1 cellular context compared by ENCODE assay signal in the genomic region with DNA sequence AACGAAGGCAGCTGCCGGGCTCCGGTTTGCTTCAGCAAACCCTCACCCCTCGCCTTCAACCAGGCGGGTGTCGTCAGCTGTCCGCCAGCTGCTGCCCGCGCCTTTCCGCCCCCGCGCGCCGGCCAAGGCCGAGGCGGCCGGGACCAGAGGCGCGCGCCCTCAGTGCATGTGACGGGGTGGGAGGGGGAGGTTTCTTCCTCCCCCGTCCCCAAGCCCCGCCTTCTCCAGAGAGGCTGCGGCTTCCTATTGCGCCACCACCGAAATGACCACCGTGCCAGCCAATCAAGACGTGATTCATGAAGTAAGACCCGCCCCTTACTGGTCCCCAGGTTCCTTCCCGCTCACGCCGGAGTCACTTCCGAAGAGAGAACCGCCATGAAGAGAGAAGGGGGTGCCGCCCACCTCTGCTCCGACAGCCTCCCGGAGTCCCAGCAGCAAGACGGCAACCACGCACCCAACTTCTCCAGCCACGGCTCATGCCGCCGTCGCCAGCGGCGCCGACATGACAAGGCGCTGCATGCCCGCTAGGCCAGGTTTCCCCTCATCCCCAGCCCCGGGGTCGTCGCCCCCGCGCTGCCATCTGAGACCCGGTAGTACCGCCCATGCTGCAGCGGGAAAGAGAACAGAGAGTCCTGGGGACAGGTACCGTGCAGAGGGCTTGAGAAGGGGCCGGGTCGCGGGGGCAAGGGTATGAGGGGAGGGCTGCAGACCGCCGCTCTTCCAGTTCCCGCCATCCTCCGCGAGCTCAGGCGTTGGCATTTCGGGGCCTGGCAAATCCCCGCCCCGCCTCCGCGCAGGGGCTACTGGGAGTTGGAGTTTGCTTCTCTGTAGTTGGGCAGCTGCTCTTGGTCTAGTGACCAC.
A peak's percentile ranks its signal among the peaks of the same experiment; 100 is the strongest.
TF ChIP-seq lines count a peak whose summit lies in the region.

A gene with protein sequence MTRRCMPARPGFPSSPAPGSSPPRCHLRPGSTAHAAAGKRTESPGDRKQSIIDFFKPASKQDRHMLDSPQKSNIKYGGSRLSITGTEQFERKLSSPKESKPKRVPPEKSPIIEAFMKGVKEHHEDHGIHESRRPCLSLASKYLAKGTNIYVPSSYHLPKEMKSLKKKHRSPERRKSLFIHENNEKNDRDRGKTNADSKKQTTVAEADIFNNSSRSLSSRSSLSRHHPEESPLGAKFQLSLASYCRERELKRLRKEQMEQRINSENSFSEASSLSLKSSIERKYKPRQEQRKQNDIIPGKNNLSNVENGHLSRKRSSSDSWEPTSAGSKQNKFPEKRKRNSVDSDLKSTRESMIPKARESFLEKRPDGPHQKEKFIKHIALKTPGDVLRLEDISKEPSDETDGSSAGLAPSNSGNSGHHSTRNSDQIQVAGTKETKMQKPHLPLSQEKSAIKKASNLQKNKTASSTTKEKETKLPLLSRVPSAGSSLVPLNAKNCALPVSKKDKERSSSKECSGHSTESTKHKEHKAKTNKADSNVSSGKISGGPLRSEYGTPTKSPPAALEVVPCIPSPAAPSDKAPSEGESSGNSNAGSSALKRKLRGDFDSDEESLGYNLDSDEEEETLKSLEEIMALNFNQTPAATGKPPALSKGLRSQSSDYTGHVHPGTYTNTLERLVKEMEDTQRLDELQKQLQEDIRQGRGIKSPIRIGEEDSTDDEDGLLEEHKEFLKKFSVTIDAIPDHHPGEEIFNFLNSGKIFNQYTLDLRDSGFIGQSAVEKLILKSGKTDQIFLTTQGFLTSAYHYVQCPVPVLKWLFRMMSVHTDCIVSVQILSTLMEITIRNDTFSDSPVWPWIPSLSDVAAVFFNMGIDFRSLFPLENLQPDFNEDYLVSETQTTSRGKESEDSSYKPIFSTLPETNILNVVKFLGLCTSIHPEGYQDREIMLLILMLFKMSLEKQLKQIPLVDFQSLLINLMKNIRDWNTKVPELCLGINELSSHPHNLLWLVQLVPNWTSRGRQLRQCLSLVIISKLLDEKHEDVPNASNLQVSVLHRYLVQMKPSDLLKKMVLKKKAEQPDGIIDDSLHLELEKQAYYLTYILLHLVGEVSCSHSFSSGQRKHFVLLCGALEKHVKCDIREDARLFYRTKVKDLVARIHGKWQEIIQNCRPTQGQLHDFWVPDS (plus strand): TSS at position 355 of the 861 bp plus-strand sequence. CDS start 148 bp downstream, at position 503.

TF ChIP-seq in HepG2, 621 proteins besides CTCF, POLR2A, EP300 and RAD21 (continued from another document and continues in another):
- TF ChIP-seq, protein P1, sequence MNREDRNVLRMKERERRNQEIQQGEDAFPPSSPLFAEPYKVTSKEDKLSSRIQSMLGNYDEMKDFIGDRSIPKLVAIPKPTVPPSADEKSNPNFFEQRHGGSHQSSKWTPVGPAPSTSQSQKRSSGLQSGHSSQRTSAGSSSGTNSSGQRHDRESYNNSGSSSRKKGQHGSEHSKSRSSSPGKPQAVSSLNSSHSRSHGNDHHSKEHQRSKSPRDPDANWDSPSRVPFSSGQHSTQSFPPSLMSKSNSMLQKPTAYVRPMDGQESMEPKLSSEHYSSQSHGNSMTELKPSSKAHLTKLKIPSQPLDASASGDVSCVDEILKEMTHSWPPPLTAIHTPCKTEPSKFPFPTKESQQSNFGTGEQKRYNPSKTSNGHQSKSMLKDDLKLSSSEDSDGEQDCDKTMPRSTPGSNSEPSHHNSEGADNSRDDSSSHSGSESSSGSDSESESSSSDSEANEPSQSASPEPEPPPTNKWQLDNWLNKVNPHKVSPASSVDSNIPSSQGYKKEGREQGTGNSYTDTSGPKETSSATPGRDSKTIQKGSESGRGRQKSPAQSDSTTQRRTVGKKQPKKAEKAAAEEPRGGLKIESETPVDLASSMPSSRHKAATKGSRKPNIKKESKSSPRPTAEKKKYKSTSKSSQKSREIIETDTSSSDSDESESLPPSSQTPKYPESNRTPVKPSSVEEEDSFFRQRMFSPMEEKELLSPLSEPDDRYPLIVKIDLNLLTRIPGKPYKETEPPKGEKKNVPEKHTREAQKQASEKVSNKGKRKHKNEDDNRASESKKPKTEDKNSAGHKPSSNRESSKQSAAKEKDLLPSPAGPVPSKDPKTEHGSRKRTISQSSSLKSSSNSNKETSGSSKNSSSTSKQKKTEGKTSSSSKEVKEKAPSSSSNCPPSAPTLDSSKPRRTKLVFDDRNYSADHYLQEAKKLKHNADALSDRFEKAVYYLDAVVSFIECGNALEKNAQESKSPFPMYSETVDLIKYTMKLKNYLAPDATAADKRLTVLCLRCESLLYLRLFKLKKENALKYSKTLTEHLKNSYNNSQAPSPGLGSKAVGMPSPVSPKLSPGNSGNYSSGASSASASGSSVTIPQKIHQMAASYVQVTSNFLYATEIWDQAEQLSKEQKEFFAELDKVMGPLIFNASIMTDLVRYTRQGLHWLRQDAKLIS (CRISPR knock-in tag; IDR thresholded peaks at IDR 0.05): no peak
- peak; percentile 63; the same call in 1 of the 2 replicates for TF ChIP-seq HOXA5 (CRISPR knock-in tag; IDR thresholded peaks at IDR 0.05)
- TF ChIP-seq ZNF441 (CRISPR knock-in tag; IDR thresholded peaks at IDR 0.05; ENCODE audit: borderline replicate concordance): peak; percentile 65; the same call in 1 of the 2 replicates
- TF ChIP-seq, protein P2, sequence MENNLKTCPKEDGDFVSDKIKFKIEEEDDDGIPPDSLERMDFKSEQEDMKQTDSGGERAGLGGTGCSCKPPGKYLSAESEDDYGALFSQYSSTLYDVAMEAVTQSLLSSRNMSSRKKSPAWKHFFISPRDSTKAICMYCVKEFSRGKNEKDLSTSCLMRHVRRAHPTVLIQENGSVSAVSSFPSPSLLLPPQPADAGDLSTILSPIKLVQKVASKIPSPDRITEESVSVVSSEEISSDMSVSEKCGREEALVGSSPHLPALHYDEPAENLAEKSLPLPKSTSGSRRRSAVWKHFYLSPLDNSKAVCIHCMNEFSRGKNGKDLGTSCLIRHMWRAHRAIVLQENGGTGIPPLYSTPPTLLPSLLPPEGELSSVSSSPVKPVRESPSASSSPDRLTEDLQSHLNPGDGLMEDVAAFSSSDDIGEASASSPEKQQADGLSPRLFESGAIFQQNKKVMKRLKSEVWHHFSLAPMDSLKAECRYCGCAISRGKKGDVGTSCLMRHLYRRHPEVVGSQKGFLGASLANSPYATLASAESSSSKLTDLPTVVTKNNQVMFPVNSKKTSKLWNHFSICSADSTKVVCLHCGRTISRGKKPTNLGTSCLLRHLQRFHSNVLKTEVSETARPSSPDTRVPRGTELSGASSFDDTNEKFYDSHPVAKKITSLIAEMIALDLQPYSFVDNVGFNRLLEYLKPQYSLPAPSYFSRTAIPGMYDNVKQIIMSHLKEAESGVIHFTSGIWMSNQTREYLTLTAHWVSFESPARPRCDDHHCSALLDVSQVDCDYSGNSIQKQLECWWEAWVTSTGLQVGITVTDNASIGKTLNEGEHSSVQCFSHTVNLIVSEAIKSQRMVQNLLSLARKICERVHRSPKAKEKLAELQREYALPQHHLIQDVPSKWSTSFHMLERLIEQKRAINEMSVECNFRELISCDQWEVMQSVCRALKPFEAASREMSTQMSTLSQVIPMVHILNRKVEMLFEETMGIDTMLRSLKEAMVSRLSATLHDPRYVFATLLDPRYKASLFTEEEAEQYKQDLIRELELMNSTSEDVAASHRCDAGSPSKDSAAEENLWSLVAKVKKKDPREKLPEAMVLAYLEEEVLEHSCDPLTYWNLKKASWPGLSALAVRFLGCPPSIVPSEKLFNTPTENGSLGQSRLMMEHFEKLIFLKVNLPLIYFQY (CRISPR knock-in tag; IDR thresholded peaks at IDR 0.05; ENCODE audit: borderline replicate concordance): no peak
- TF ChIP-seq SYNCRIP (IDR thresholded peaks at IDR 0.05; ENCODE audit: insufficient read depth, low read depth, low read length): no peak
- no peak for TF ChIP-seq ZNF460 (CRISPR knock-in tag; IDR thresholded peaks at IDR 0.05; ENCODE audit: borderline replicate concordance)
- no peak for TF ChIP-seq FOSL1 (CRISPR knock-in tag; IDR thresholded peaks at IDR 0.05; ENCODE audit: borderline replicate concordance)
- TF ChIP-seq SRF (IDR thresholded peaks at IDR 0.05; ENCODE audit: low read depth, low read length): no peak
- no peak; the same call in 1 of the 2 replicates for TF ChIP-seq ZNF296 (CRISPR knock-in tag; conservative IDR thresholded peaks at IDR 0.05)
- TF ChIP-seq, protein P3, sequence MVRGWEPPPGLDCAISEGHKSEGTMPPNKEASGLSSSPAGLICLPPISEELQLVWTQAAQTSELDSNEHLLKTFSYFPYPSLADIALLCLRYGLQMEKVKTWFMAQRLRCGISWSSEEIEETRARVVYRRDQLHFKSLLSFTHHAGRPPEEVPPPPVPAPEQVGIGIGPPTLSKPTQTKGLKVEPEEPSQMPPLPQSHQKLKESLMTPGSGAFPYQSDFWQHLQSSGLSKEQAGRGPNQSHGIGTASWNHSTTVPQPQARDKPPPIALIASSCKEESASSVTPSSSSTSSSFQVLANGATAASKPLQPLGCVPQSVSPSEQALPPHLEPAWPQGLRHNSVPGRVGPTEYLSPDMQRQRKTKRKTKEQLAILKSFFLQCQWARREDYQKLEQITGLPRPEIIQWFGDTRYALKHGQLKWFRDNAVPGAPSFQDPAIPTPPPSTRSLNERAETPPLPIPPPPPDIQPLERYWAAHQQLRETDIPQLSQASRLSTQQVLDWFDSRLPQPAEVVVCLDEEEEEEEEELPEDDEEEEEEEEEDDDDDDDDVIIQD (CRISPR knock-in tag; IDR thresholded peaks at IDR 0.05; ENCODE audit: low read depth): peak; percentile 47; the same call in 1 of the 2 replicates
- peak; percentile 87 for TF ChIP-seq KLF12 (CRISPR knock-in tag; IDR thresholded peaks at IDR 0.05; ENCODE audit: borderline replicate concordance)
- TF ChIP-seq GABPA (IDR thresholded peaks at IDR 0.05; ENCODE audit: low read depth, low read length): peak; percentile 39
- TF ChIP-seq GABPA (CRISPR knock-in tag; IDR thresholded peaks at IDR 0.05; ENCODE audit: low read depth): peak; percentile 80
- peak; percentile 85; the same call in 1 of the 2 replicates for TF ChIP-seq ZNF598 (CRISPR knock-in tag; IDR thresholded peaks at IDR 0.05; ENCODE audit: borderline replicate concordance)
- no peak; the same call in 1 of the 2 replicates for TF ChIP-seq ZBTB21 (CRISPR knock-in tag; IDR thresholded peaks at IDR 0.05)
- TF ChIP-seq CCDC6 (CRISPR knock-in tag; IDR thresholded peaks at IDR 0.05): peak; percentile 81
- TF ChIP-seq ZNF7 (CRISPR knock-in tag; IDR thresholded peaks at IDR 0.05): no peak
- TF ChIP-seq, protein P4, sequence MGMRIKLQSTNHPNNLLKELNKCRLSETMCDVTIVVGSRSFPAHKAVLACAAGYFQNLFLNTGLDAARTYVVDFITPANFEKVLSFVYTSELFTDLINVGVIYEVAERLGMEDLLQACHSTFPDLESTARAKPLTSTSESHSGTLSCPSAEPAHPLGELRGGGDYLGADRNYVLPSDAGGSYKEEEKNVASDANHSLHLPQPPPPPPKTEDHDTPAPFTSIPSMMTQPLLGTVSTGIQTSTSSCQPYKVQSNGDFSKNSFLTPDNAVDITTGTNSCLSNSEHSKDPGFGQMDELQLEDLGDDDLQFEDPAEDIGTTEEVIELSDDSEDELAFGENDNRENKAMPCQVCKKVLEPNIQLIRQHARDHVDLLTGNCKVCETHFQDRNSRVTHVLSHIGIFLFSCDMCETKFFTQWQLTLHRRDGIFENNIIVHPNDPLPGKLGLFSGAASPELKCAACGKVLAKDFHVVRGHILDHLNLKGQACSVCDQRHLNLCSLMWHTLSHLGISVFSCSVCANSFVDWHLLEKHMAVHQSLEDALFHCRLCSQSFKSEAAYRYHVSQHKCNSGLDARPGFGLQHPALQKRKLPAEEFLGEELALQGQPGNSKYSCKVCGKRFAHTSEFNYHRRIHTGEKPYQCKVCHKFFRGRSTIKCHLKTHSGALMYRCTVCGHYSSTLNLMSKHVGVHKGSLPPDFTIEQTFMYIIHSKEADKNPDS (CRISPR knock-in tag; IDR thresholded peaks at IDR 0.05): no peak
- no peak; the same call in 1 of the 2 replicates for TF ChIP-seq GFI1 (CRISPR knock-in tag; IDR thresholded peaks at IDR 0.05; ENCODE audit: borderline replicate concordance)
- peak; percentile 80 for TF ChIP-seq MXD4 (CRISPR knock-in tag; IDR thresholded peaks at IDR 0.05)
- no peak for TF ChIP-seq SSRP1 (CRISPR knock-in tag; IDR thresholded peaks at IDR 0.05)
- TF ChIP-seq, protein P5, sequence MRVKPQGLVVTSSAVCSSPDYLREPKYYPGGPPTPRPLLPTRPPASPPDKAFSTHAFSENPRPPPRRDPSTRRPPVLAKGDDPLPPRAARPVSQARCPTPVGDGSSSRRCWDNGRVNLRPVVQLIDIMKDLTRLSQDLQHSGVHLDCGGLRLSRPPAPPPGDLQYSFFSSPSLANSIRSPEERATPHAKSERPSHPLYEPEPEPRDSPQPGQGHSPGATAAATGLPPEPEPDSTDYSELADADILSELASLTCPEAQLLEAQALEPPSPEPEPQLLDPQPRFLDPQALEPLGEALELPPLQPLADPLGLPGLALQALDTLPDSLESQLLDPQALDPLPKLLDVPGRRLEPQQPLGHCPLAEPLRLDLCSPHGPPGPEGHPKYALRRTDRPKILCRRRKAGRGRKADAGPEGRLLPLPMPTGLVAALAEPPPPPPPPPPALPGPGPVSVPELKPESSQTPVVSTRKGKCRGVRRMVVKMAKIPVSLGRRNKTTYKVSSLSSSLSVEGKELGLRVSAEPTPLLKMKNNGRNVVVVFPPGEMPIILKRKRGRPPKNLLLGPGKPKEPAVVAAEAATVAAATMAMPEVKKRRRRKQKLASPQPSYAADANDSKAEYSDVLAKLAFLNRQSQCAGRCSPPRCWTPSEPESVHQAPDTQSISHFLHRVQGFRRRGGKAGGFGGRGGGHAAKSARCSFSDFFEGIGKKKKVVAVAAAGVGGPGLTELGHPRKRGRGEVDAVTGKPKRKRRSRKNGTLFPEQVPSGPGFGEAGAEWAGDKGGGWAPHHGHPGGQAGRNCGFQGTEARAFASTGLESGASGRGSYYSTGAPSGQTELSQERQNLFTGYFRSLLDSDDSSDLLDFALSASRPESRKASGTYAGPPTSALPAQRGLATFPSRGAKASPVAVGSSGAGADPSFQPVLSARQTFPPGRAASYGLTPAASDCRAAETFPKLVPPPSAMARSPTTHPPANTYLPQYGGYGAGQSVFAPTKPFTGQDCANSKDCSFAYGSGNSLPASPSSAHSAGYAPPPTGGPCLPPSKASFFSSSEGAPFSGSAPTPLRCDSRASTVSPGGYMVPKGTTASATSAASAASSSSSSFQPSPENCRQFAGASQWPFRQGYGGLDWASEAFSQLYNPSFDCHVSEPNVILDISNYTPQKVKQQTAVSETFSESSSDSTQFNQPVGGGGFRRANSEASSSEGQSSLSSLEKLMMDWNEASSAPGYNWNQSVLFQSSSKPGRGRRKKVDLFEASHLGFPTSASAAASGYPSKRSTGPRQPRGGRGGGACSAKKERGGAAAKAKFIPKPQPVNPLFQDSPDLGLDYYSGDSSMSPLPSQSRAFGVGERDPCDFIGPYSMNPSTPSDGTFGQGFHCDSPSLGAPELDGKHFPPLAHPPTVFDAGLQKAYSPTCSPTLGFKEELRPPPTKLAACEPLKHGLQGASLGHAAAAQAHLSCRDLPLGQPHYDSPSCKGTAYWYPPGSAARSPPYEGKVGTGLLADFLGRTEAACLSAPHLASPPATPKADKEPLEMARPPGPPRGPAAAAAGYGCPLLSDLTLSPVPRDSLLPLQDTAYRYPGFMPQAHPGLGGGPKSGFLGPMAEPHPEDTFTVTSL (CRISPR knock-in tag; IDR thresholded peaks at IDR 0.05; ENCODE audit: borderline replicate concordance): no peak; the same call in none of the 2 replicates
- TF ChIP-seq, protein P6, sequence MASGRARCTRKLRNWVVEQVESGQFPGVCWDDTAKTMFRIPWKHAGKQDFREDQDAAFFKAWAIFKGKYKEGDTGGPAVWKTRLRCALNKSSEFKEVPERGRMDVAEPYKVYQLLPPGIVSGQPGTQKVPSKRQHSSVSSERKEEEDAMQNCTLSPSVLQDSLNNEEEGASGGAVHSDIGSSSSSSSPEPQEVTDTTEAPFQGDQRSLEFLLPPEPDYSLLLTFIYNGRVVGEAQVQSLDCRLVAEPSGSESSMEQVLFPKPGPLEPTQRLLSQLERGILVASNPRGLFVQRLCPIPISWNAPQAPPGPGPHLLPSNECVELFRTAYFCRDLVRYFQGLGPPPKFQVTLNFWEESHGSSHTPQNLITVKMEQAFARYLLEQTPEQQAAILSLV (CRISPR knock-in tag; IDR thresholded peaks at IDR 0.05; ENCODE audit: borderline replicate concordance): peak; percentile 85
- no peak for TF ChIP-seq TOE1 (CRISPR knock-in tag; IDR thresholded peaks at IDR 0.05)
- TF ChIP-seq ZBTB38 (CRISPR knock-in tag; IDR thresholded peaks at IDR 0.05): peak; percentile 65; the same call in 1 of the 2 replicates
- 0 out of 2 replicates have a peak, but pooled peaks have one; percentile 80 for TF ChIP-seq ZNF180 (CRISPR knock-in tag; IDR thresholded peaks at IDR 0.05; ENCODE audit: borderline replicate concordance, low read depth)
- peak; percentile 88 for TF ChIP-seq PHF8 (CRISPR knock-in tag; IDR thresholded peaks at IDR 0.05)
